Comparison of ENCODE assay signal across 8 cellular contexts in the genomic region with DNA sequence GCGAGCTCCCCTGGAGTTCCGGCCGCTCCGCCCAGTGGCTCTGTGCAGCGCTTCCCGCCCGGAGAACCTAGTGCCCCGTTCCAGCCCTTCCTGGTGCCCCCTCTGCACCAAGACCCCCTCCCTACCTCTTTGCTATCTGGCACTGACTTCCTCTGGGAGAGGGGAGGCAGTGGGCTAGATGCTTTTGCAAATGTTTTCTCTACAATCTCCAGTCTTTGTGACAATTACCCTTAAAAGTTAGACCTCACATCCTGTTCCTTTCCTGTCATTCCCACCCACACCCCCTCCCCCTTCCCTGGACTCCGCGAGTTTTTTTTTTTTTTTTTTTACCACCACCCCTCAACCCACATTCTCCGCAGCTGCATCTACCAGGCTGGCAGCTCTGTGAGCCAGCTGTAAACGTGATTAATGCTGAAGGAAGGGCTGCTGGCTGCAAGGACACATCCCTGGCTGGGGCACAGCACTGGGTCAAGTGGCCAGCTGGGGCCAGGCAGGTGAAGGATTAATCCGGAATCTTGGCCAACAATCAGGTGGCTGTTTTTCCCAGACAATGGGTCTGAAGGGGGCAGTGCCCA.
DNase-seq lines count a peak whose midpoint lies in the region; ATAC-seq and TF ChIP-seq lines count a peak whose summit lies in the region.

No MANE protein-coding gene starts in this region.

- ATAC-seq in GM21825 (IDR thresholded peaks at IDR 0.05; ENCODE audit: unreplicated experiment) = no peak

- H3K4me3 ChIP-seq in OCI-LY3 (ENCODE audit: low read length) = peak overlapping the region; percentile 81
- H3K4me3 ChIP-seq in epithelial cell of proximal tubule (ENCODE audit: low read depth, low read length) = peak overlapping the region; percentile 43
- H3K4me3 ChIP-seq in skeletal muscle tissue (ENCODE audit: low read length in 3 of 3) = peak overlapping the region; percentile 14 to 20 (median 17)

- H3K27me3 Mint-ChIP-seq in T-helper 1 cell treated with Interleukin-12 subunit alpha and Interleukin-12 subunit beta and Interleukin-4 antibody, amounts not matched to agents 30 μg/mL and 1 μg/mL, for 36 hours (ENCODE audit: low read depth) = peaks cover 40% of the 10 kb centered on the region

- H3K9ac ChIP-seq in OCI-LY3 (ENCODE audit: low read length) (peak overlapping the region; percentile 45), skeletal muscle tissue (ENCODE audit: low read depth in 1 of 3, low read length in 3 of 3) (peak overlapping the region in 1 of 3 donors; percentile 10)

- H3K36me3 ChIP-seq in OCI-LY3 (replicated peaks; ENCODE audit: low read depth, low read length) (no peaks in the 10 kb centered on the region), skeletal muscle tissue (ENCODE audit: control insufficient read depth in 3 of 3, insufficient read depth in 3 of 3, low read length in 3 of 3) (no peaks in the 10 kb centered on the region)

- no peaks in the 10 kb centered on the region for H4K20me1 ChIP-seq in OCI-LY3 (ENCODE audit: insufficient read depth, low read length)

- peak overlapping the region; percentile 77 for H3K27ac Mint-ChIP-seq in T-helper 1 cell treated with Interleukin-12 subunit alpha and Interleukin-12 subunit beta and Interleukin-4 antibody, amounts not matched to agents 30 μg/mL and 1 μg/mL, for 36 hours

- no peak overlapping the region for H3K27ac ChIP-seq in OCI-LY3 (ENCODE audit: low read length)
- H3K27ac ChIP-seq in skeletal muscle tissue (ENCODE audit: low read depth, low read length) = no peak overlapping the region

- DNase-seq in T-helper 1 cell = no peak
- no peak for DNase-seq in epithelial cell of proximal tubule (ENCODE audit: low read depth)
- DNase-seq in GM20000 (ENCODE audit: low spot score) = no peak
- DNase-seq in superior temporal gyrus (ENCODE audit: extremely low spot score) = no peak

- peak overlapping the region; percentile 95 for H3K4me2 ChIP-seq in OCI-LY3 (ENCODE audit: low read length)

- H3K4me1 ChIP-seq in OCI-LY3 (ENCODE audit: low read length) = peaks cover 11% of the 10 kb centered on the region
- peaks cover 8 to 10% (median 9%) of the 10 kb centered on the region in 3 donors for H3K4me1 ChIP-seq in skeletal muscle tissue (ENCODE audit: control insufficient read depth in 3 of 3, insufficient read depth in 3 of 3, low read length in 3 of 3)

- H3K79me2 ChIP-seq in OCI-LY3 (ENCODE audit: low read length) = no peaks in the 10 kb centered on the region

- H3K9me3 Mint-ChIP-seq in T-helper 1 cell treated with Interleukin-12 subunit alpha and Interleukin-12 subunit beta and Interleukin-4 antibody, amounts not matched to agents 30 μg/mL and 1 μg/mL, for 36 hours = no peaks in the 10 kb centered on the region

- H3K4me3 Mint-ChIP-seq in T-helper 1 cell treated with Interleukin-12 subunit alpha and Interleukin-12 subunit beta and Interleukin-4 antibody, amounts not matched to agents 30 μg/mL and 1 μg/mL, for 36 hours = peak overlapping the region; percentile 82

- peaks cover 33% of the 10 kb centered on the region for H3K27me3 ChIP-seq in OCI-LY3 (ENCODE audit: low read depth, low read length)
- H3K27me3 ChIP-seq in skeletal muscle tissue (ENCODE audit: control insufficient read depth in 3 of 3, insufficient read depth in 3 of 3, low read length in 3 of 3) = peaks cover 29 to 51% (median 39%) of the 10 kb centered on the region in 3 donors

- no peaks in the 10 kb centered on the region for H3K36me3 Mint-ChIP-seq in T-helper 1 cell treated with Interleukin-12 subunit alpha and Interleukin-12 subunit beta and Interleukin-4 antibody, amounts not matched to agents 30 μg/mL and 1 μg/mL, for 36 hours (ENCODE audit: low read depth)

- H3K9me3 ChIP-seq in OCI-LY3 (ENCODE audit: insufficient read depth, low read length) = no peaks in the 10 kb centered on the region
- no peaks in the 10 kb centered on the region for H3K9me3 ChIP-seq in skeletal muscle tissue (ENCODE audit: control insufficient read depth in 3 of 3, low read length in 3 of 3)

- peaks cover 18% of the 10 kb centered on the region for H3K4me1 Mint-ChIP-seq in T-helper 1 cell treated with Interleukin-12 subunit alpha and Interleukin-12 subunit beta and Interleukin-4 antibody, amounts not matched to agents 30 μg/mL and 1 μg/mL, for 36 hours (ENCODE audit: low read depth)

- no peak overlapping the region for H2AFZ ChIP-seq in OCI-LY3 (ENCODE audit: low read depth, low read length)

- TF ChIP-seq CTCF in OCI-LY3 (IDR thresholded peaks at IDR 0.05; ENCODE audit: low read depth, low read length) = no peak
- TF ChIP-seq CTCF in epithelial cell of proximal tubule (conservative IDR thresholded peaks at IDR 0.05; ENCODE audit: low read depth, low read length) = no peak
- TF ChIP-seq CTCF in GM20000 (IDR thresholded peaks at IDR 0.05; ENCODE audit: extremely low read depth, missing control alignments) = no peak

Comparison
In these comparisons a context has a peak if more than half of its experiments do, and no peak if none do; other contexts are left out.
1. H3K4me3 ChIP-seq: peak in every context shown above with its lines; median percentile 81 in OCI-LY3; 43 in epithelial cell of proximal tubule; 17 in skeletal muscle tissue.